In the genomic region with DNA sequence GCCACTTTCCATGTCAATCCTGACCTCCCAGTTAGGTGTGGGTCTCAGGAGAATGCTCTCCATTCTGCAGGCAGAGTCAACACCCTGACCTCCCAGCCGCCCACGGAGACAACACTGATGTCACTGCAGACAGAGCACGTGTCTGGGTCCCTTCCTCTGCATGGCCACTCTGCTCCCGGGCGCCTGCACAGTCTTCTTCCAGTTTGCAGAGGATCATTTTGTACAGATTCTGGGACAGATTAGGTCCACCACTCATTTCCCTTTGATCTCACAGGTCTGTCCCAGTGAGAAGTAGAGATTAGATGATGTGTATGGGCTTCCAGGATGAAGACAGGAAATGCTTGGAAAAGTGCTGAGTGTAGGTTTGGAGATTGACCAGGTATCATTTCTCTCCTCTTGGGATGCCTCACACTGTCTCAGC, we compare ENCODE assay signal across 9 cellular contexts. TPM values are rescaled to one million over a fixed set of nuclear protein-coding genes. Genes with fewer than 3 reads are reported as not detected.
DNase-seq lines count a peak whose midpoint lies in the region; ATAC-seq, FAIRE-seq and TF ChIP-seq lines count a peak whose summit lies in the region.
"Had no signal": no experiment of that assay in that cellular context is flagged by ENCODE, and none has a peak within 500 bp of the region (broad histone marks: within the 10 kb centered on the region; RNA-seq: fewer than 3 reads in every experiment).

No MANE protein-coding gene starts in this region.

- TF ChIP-seq POLR2A in sigmoid colon (IDR thresholded peaks at IDR 0.05): no peak
- TF ChIP-seq POLR2A in GM12891 (IDR thresholded peaks at IDR 0.05; ENCODE audit: low read depth, low read length): no peak

- H3K27ac ChIP-seq in GM23248 (peak overlapping the region; percentile 71), sigmoid colon (peak overlapping the region; percentile 39 to 67 (median 56))
- H3K27ac ChIP-seq: cardiac muscle cell had no signal

- FAIRE-seq in GM12891 (lab: Jason Lieb, UNC): no peak

- no peaks in the 10 kb centered on the region for H3K9me2 ChIP-seq in GM23248 (ENCODE audit: insufficient read depth)

- H2AFZ ChIP-seq in GM23248: peak overlapping the region; percentile 74

- H3K79me2 ChIP-seq in GM23248 (ENCODE audit: insufficient read depth): no peaks in the 10 kb centered on the region

- H3K36me3 ChIP-seq in GM23248 (ENCODE audit: low read depth) (no peaks in the 10 kb centered on the region), adipocyte (ENCODE audit: control insufficient read depth, insufficient read depth, low read length, severe bottlenecking) (no peaks in the 10 kb centered on the region), sigmoid colon (no peaks in the 10 kb centered on the region)
- H3K36me3 ChIP-seq: cardiac muscle cell had no signal

- H3K9ac ChIP-seq in GM23248: peak overlapping the region; percentile 59
- peak overlapping the region; percentile 53 for H3K9ac ChIP-seq in adipocyte (ENCODE audit: low read length)

- no peaks in the 10 kb centered on the region for H3K27me3 ChIP-seq in GM23248 (replicated peaks; ENCODE audit: insufficient read depth)
- no peaks in the 10 kb centered on the region for H3K27me3 ChIP-seq in adipocyte (replicated peaks; ENCODE audit: control insufficient read depth, insufficient read depth, low read length)
- H3K27me3 ChIP-seq in sigmoid colon: no peaks in the 10 kb centered on the region

- no peak for TF ChIP-seq CTCF in sigmoid colon (IDR thresholded peaks at IDR 0.05)

- DNase-seq in GM23248 (peak; percentile 81), adipocyte (ENCODE audit: low read depth) (peak; percentile 32), hepatic stellate cell (ENCODE audit: low spot score) (peak; percentile 65), sigmoid colon (no peak), GM12891 (ENCODE audit: insufficient read length, low spot score) (no peak), NCI-H1436 (lab: John Stamatoyannopoulos, UW) (no peak), NCI-H526 (lab: John Stamatoyannopoulos, UW) (no peak)

- in situ Hi-C loops in GM23248 (cut with MboI): no loop called here

- 1% methylated on average over 5 of the region's 5 CpGs for WGBS in GM23248 (ENCODE audit: low coverage in 1 of 2, low lambda C conversion rate in 2 of 2, missing lambda C conversion rate in 2 of 2), 2 experiments
- WGBS in sigmoid colon, 2 donors: 64 to 65% methylated on average over 5 of the region's 5 CpGs

- peak overlapping the region; percentile 65 for H3K4me2 ChIP-seq in GM23248 (ENCODE audit: unreplicated experiment)

- peaks cover 28% of the 10 kb centered on the region for H3K4me1 ChIP-seq in GM23248 (ENCODE audit: insufficient read depth)
- peaks cover 24% of the 10 kb centered on the region for H3K4me1 ChIP-seq in adipocyte (ENCODE audit: control insufficient read depth, insufficient read depth, low read length)
- peaks cover 0 to 21% (median 17%) of the 10 kb centered on the region in 4 donors for H3K4me1 ChIP-seq in sigmoid colon

- no peak for ATAC-seq in HG03460 (IDR thresholded peaks at IDR 0.05; ENCODE audit: unreplicated experiment)

- H4K20me1 ChIP-seq in GM23248 (ENCODE audit: insufficient read depth): no peaks in the 10 kb centered on the region

- H3K9me3 ChIP-seq in GM23248 (ENCODE audit: low read depth): no peaks in the 10 kb centered on the region
- H3K9me3 ChIP-seq in adipocyte (ENCODE audit: control insufficient read depth, low read length): no peaks in the 10 kb centered on the region
- H3K9me3 ChIP-seq in sigmoid colon: no peaks in the 10 kb centered on the region

- no peak for TF ChIP-seq EP300 in sigmoid colon (IDR thresholded peaks at IDR 0.05)

- H3K4me3 ChIP-seq in GM23248: peak overlapping the region; percentile 47
- H3K4me3 ChIP-seq in adipocyte (ENCODE audit: low read length): peak overlapping the region; percentile 33
- no peak overlapping the region for H3K4me3 ChIP-seq in sigmoid colon
- H3K4me3 ChIP-seq: cardiac muscle cell had no signal

- intact Hi-C loops in sigmoid colon (cut with DNase I): no loop called here

- H3F3A ChIP-seq in GM23248 (ENCODE audit: insufficient read depth): peaks cover 22% of the 10 kb centered on the region

TF ChIP-seq in GM12891, 5 proteins besides CTCF, POLR2A, EP300 and RAD21:
- TF ChIP-seq TAF1 (IDR thresholded peaks at IDR 0.05; ENCODE audit: low read depth, low read length) (no peak), POLR2AphosphoS5 (IDR thresholded peaks at IDR 0.05; ENCODE audit: low read depth, low read length) (no peak)

RNA-seq across cellular contexts. Expression of a gene that starts 8.1 kb away (rescaled TPM):
- total RNA-seq in GM23248 (2014; rRNA removed; shearing (Covaris generic)): not detected in 2 replicates
- polyA plus RNA-seq in GM23248 (2016; fragmentation: Nextera tagmentation; extraction: Ambion mirVana) (not detected in 2 replicates), sigmoid colon (not detected)
- not detected for total RNA-seq in sigmoid colon
- polyA plus RNA-seq in GM12891 (2012; ENCODE audit: low read depth, missing spikeins): 0.08 TPM
- total RNA-seq: cardiac muscle cell had no signal
- polyA plus RNA-seq: cardiac muscle cell had no signal

RNA-seq across cellular contexts. Expression of a gene that starts 15.7 kb away (rescaled TPM):
- total RNA-seq in GM23248 (2014; rRNA removed; shearing (Covaris generic)): 15.6 and 20.5 TPM in 2 replicates
- polyA plus RNA-seq in GM23248 (2016; fragmentation: Nextera tagmentation; extraction: Ambion mirVana) (11.6 and 15.3 TPM in 2 replicates), sigmoid colon (10 to 100 TPM in 1 of 3 donors, 1 to 10 TPM in 2; 3.0 to 12.2 (median 3.6) TPM)
- 10 to 100 TPM in 1 of 4 donors, 1 to 10 TPM in 3; 2.3 to 13.6 (median 7.4) TPM for total RNA-seq in sigmoid colon
- polyA plus RNA-seq in GM12891 (2012; ENCODE audit: low read depth, missing spikeins): 3.6 TPM

RNA-seq across cellular contexts. Expression of a gene that starts 49.3 kb away (rescaled TPM):
- total RNA-seq in GM23248 (2014; rRNA removed; shearing (Covaris generic)): 0.13 and 0.32 TPM in 2 replicates
- polyA plus RNA-seq in GM23248 (2016; fragmentation: Nextera tagmentation; extraction: Ambion mirVana) (0.11 and 0.25 TPM in 2 replicates), sigmoid colon (1 to 10 TPM in 1 of 3 donors, under 1 TPM in 2; under 0.01 to 3.3 (median under 0.01) TPM)
- total RNA-seq in sigmoid colon: 10 to 100 TPM in 1 of 4 donors, 1 to 10 TPM in 3; 3.6 to 10.8 (median 5.3) TPM
- polyA plus RNA-seq in GM12891 (2012; ENCODE audit: low read depth, missing spikeins): 0.17 TPM

Comparison
In these comparisons a context has a peak if more than half of its experiments do, and no peak if none do; other contexts are left out.
1. DNase-seq: peak in GM23248 (single experiment), adipocyte (single experiment) and hepatic stellate cell (single experiment); none in sigmoid colon (single experiment), GM12891 (single experiment), NCI-H1436 (single experiment) and NCI-H526 (0 of 2).
2. H3K4me3 ChIP-seq: peak in GM23248 (single experiment) and adipocyte (single experiment); none in sigmoid colon (0 of 4).